ENCODE assay signal across 11 cellular contexts in genomic region chr19:54901073-54901630, GRCh38. TPM values are rescaled to one million over a fixed set of nuclear protein-coding genes. Genes with fewer than 3 reads are reported as not detected.
"Had no signal": no experiment of that assay in that cellular context is flagged by ENCODE, and none has a peak within 500 bp of the region (broad histone marks: within the 10 kb centered on the region; RNA-seq: fewer than 3 reads in every experiment).

No MANE protein-coding gene starts in this region.

RNA-seq across cellular contexts. Expression of gene NCR1, which starts 4.8 kb away (rescaled TPM):
- total RNA-seq: epithelial cell of proximal tubule, fibroblast of lung, foreskin keratinocyte, hepatocyte, mammary epithelial cell, myocyte, osteocyte, skeletal muscle tissue had no signal

RNA-seq across cellular contexts. Expression of gene FCAR, which starts 27.1 kb away (rescaled TPM):
- total RNA-seq: epithelial cell of proximal tubule, fibroblast of lung, foreskin keratinocyte, hepatocyte, left colon, mammary epithelial cell, myocyte, osteocyte had no signal

RNA-seq across cellular contexts. Expression of gene NLRP7, which starts 46.2 kb away (rescaled TPM):
- total RNA-seq: epithelial cell of proximal tubule, fibroblast of lung, foreskin keratinocyte, hepatocyte, mammary epithelial cell, myocyte, osteocyte, psoas muscle, right cardiac atrium, skeletal muscle tissue had no signal

RNA-seq across cellular contexts. Expression of gene KIR3DL2, which starts 50.9 kb away (rescaled TPM):
- total RNA-seq: epithelial cell of proximal tubule, fibroblast of lung, foreskin keratinocyte, hepatocyte, mammary epithelial cell, myocyte, osteocyte, psoas muscle, skeletal muscle tissue had no signal
